In genomic region chr5:131974622-131974955, GRCh38 we compare ENCODE assay signal across 1 cellular context.
TF ChIP-seq lines count a peak whose summit lies in the region.

No MANE protein-coding gene starts in this region.

TF ChIP-seq in H1, 55 proteins besides CTCF, POLR2A, EP300 and RAD21 (continued from another document):
- TF ChIP-seq MAX (IDR thresholded peaks at IDR 0.05): no peak
- no peak for TF ChIP-seq CHD2 (IDR thresholded peaks at IDR 0.05; ENCODE audit: low read length)
- no peak for TF ChIP-seq CHD7 (IDR thresholded peaks at IDR 0.05; ENCODE audit: insufficient replicate concordance, low read length)
- no peak for TF ChIP-seq GTF2F1 (IDR thresholded peaks at IDR 0.05; ENCODE audit: borderline replicate concordance, low read depth, low read length)
- TF ChIP-seq BCL11A (IDR thresholded peaks at IDR 0.05; ENCODE audit: low read depth in 2 of 2, low read length in 2 of 2): no peak
- TF ChIP-seq RXRA (IDR thresholded peaks at IDR 0.05; ENCODE audit: insufficient read depth, low read depth, low read length): no peak
- no peak for TF ChIP-seq SRF (IDR thresholded peaks at IDR 0.05; ENCODE audit: low read depth, low read length)
